In the genomic region with DNA sequence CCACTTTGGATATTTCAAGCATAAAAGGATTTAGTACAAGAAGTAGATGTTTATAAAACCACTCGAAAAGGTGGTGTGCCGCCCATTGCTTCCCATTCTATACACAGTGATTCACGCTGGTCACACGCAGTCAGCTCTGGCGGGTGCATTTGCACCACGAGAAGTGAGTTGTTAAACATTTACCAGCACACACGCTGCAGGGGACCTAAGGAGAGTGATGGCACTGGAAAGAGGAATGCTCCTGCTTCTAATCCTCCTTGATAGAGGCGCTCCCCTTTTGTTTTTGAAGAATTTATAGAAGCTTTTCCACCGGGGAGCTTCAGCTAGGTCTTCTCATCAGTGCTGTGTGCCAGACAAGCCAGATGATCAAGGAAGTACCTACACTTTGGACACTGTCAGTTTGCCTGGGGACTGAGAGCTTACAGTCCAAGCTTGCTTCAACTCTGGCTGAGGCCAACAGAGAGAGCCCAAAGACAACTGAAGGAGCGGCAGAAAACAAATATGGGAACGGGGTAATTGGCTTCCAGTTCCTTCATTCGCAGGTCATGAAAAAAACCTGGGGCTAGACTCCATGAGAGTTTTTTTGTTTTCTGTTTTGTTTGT, we compare ENCODE assay signal across 2 cellular contexts.
A peak's percentile ranks its signal among the peaks of the same experiment; 100 is the strongest.
TF ChIP-seq lines count a peak whose summit lies in the region.

No MANE protein-coding gene starts in this region.

TF ChIP-seq in A549, 52 proteins besides CTCF, POLR2A, EP300 and RAD21:
- TF ChIP-seq, protein P1, sequence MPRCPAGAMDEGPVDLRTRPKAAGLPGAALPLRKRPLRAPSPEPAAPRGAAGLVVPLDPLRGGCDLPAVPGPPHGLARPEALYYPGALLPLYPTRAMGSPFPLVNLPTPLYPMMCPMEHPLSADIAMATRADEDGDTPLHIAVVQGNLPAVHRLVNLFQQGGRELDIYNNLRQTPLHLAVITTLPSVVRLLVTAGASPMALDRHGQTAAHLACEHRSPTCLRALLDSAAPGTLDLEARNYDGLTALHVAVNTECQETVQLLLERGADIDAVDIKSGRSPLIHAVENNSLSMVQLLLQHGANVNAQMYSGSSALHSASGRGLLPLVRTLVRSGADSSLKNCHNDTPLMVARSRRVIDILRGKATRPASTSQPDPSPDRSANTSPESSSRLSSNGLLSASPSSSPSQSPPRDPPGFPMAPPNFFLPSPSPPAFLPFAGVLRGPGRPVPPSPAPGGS (IDR thresholded peaks at IDR 0.05): no peak
- TF ChIP-seq, protein P2, sequence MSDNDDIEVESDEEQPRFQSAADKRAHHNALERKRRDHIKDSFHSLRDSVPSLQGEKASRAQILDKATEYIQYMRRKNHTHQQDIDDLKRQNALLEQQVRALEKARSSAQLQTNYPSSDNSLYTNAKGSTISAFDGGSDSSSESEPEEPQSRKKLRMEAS (IDR thresholded peaks at IDR 0.05): 0 out of 2 replicates have a peak, but pooled peaks have one; percentile 29

TF ChIP-seq in IMR-90, 13 proteins besides CTCF, POLR2A, EP300 and RAD21:
- TF ChIP-seq MXI1 (IDR thresholded peaks at IDR 0.05; ENCODE audit: borderline replicate concordance, low read depth, low read length): no peak
- TF ChIP-seq, protein P3, sequence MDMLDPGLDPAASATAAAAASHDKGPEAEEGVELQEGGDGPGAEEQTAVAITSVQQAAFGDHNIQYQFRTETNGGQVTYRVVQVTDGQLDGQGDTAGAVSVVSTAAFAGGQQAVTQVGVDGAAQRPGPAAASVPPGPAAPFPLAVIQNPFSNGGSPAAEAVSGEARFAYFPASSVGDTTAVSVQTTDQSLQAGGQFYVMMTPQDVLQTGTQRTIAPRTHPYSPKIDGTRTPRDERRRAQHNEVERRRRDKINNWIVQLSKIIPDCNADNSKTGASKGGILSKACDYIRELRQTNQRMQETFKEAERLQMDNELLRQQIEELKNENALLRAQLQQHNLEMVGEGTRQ (IDR thresholded peaks at IDR 0.05; ENCODE audit: low read depth, low read length): no peak
- TF ChIP-seq RFX5 (IDR thresholded peaks at IDR 0.05; ENCODE audit: low read depth, low read length): no peak
- TF ChIP-seq SMC3 (IDR thresholded peaks at IDR 0.05; ENCODE audit: low read depth, low read length): no peak
- TF ChIP-seq FOS (IDR thresholded peaks at IDR 0.05; ENCODE audit: low read depth, low read length): no peak
- TF ChIP-seq RCOR1 (IDR thresholded peaks at IDR 0.05; ENCODE audit: insufficient replicate concordance, low read length): no peak
- TF ChIP-seq BHLHE40 (IDR thresholded peaks at IDR 0.05; ENCODE audit: low read depth, low read length): no peak
- no peak for TF ChIP-seq MAFK (IDR thresholded peaks at IDR 0.05; ENCODE audit: low read depth, low read length)
- TF ChIP-seq CHD1 (IDR thresholded peaks at IDR 0.05; ENCODE audit: low read depth, low read length): no peak
- no peak for TF ChIP-seq MAZ (IDR thresholded peaks at IDR 0.05; ENCODE audit: borderline replicate concordance, low read depth, low read length)
- TF ChIP-seq NFE2L2 (IDR thresholded peaks at IDR 0.05; ENCODE audit: low read depth, low read length): no peak
- TF ChIP-seq, protein P4, sequence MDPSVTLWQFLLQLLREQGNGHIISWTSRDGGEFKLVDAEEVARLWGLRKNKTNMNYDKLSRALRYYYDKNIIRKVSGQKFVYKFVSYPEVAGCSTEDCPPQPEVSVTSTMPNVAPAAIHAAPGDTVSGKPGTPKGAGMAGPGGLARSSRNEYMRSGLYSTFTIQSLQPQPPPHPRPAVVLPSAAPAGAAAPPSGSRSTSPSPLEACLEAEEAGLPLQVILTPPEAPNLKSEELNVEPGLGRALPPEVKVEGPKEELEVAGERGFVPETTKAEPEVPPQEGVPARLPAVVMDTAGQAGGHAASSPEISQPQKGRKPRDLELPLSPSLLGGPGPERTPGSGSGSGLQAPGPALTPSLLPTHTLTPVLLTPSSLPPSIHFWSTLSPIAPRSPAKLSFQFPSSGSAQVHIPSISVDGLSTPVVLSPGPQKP (IDR thresholded peaks at IDR 0.05; ENCODE audit: borderline replicate concordance, low read depth, low read length): no peak
- TF ChIP-seq CEBPB (IDR thresholded peaks at IDR 0.05; ENCODE audit: low read depth, low read length): no peak
TF ChIP-seq in IMR-90: peak in this region for 0.
